ENCODE assay signal across 16 cellular contexts in genomic region chr16:59148312-59148711, GRCh38.
"Had no signal": no experiment of that assay in that cellular context is flagged by ENCODE, and none has a peak within 500 bp of the region (broad histone marks: within the 10 kb centered on the region; RNA-seq: fewer than 3 reads in every experiment).

No MANE protein-coding gene starts in this region.

- H3K36me3 ChIP-seq: gastroesophageal sphincter, ovary, transverse colon, vagina had no signal

- H3K4me3 ChIP-seq: body of pancreas, gastroesophageal sphincter, lung, ovary, transverse colon, vagina had no signal

- ATAC-seq: body of pancreas, gastroesophageal sphincter, left colon had no signal

- H3K27ac ChIP-seq: body of pancreas, gastroesophageal sphincter, ovary, transverse colon, vagina had no signal

- H3K9me3 ChIP-seq: body of pancreas, gastroesophageal sphincter, ovary, transverse colon, vagina had no signal

- H3K27me3 ChIP-seq: body of pancreas, gastroesophageal sphincter, ovary, transverse colon, vagina had no signal

- DNase-seq: activated CD4-positive, CD25-positive, alpha-beta regulatory T cell treated with anti-CD3 and anti-CD28 coated beads, Interleukin-2, amount 50 U/mL, for 72 hours; activated naive CD8-positive, alpha-beta T cell treated with anti-CD3 and anti-CD28 coated beads for 36 hours; amygdala; body of pancreas; central memory CD4-positive, alpha-beta T cell; cortex of kidney; effector CD4-positive, alpha-beta T cell; left colon; midbrain; ovary; stimulated activated CD4-positive, alpha-beta T cell treated with anti-CD3 and anti-CD28 coated beads, Interleukin-2, amount 100 ng/mL, for 48 hours; stimulated activated naive CD4-positive, alpha-beta T cell; transverse colon had no signal

- H3K4me1 ChIP-seq: body of pancreas, gastroesophageal sphincter, transverse colon, vagina had no signal
